12 cellular contexts compared by ENCODE assay signal in genomic region chr3:72894941-72895552, GRCh38. TPM values are rescaled to one million over a fixed set of nuclear protein-coding genes. Genes with fewer than 3 reads are reported as not detected.
"Had no signal": no experiment of that assay in that cellular context is flagged by ENCODE, and none has a peak within 500 bp of the region (broad histone marks: within the 10 kb centered on the region; RNA-seq: fewer than 3 reads in every experiment).

No MANE protein-coding gene starts in this region.

- H3K9me3 ChIP-seq: adrenal gland, heart left ventricle, transverse colon had no signal

- DNase-seq: activated naive CD4-positive, alpha-beta T cell treated with Interleukin-2 at 50 U/mL for 16 hours; adrenal gland; heart left ventricle; immature natural killer cell; mesenchymal stem cell; naive thymus-derived CD8-positive, alpha-beta T cell; stimulated activated CD4-positive, alpha-beta T cell treated with anti-CD3 and anti-CD28 coated beads, Interleukin-2, amount 100 ng/mL, for 48 hours; stimulated activated naive B cell treated with anti-CD40 and anti-IgM and Interleukin-4, amounts not matched to agents 10 μg/mL and 1 μg/mL and 100 μg/mL, for 72 hours; transverse colon had no signal

- H3K36me3 ChIP-seq: adrenal gland, cardiac muscle cell, heart left ventricle, transverse colon had no signal

- H3K4me3 ChIP-seq: adrenal gland, cardiac muscle cell, heart left ventricle, transverse colon had no signal

- H3K27ac ChIP-seq: adrenal gland, cardiac muscle cell, epithelial cell of prostate, heart left ventricle, transverse colon had no signal

- H3K27me3 ChIP-seq: adrenal gland, cardiac muscle cell, heart left ventricle, transverse colon had no signal

RNA-seq across cellular contexts. Expression of gene GXYLT2, which starts 7.2 kb away (rescaled TPM):
- total RNA-seq: activated T-helper 17 cell treated with anti-CD3 and anti-CD28 coated beads, Interleukin-2, amount 50 U/mL, for 72 hours; naive thymus-derived CD8-positive, alpha-beta T cell had no signal
